Comparison of ENCODE assay signal across 28 cellular contexts in the genomic region with DNA sequence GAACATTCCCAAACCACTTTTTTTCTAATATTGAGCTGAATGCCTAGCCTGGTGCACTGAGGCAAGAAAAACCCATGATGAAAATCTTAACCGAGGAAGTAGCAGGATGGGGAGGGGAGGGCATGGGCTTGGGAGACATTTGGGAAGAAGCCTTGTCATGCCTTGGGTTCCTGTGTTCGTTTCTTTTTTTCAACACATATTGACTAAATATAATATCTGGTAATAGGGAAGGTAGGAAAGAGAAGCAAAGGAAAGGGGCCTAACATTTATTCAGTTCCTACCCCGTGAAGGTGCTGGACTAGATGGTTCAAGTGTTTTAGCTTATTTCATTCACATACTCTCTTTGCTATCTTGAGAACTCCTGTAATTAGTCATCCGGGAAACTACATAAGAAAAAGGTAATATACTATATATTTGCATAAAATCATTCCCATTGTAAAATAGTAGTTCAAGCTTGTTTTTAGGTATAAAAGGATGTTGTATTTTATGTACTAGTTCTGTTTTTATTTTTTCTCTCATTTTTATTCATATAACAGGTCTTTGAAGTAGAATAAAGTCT.
DNase-seq lines count a peak whose midpoint lies in the region; ATAC-seq, FAIRE-seq and TF ChIP-seq lines count a peak whose summit lies in the region.
"Had no signal": no experiment of that assay in that cellular context is flagged by ENCODE, and none has a peak within 500 bp of the region (broad histone marks: within the 10 kb centered on the region; RNA-seq: fewer than 3 reads in every experiment).

No MANE protein-coding gene starts in this region.

- peak overlapping the region; percentile 27 for H3K9ac ChIP-seq in SK-N-MC (ENCODE audit: insufficient read length)
- no peak overlapping the region for H3K9ac ChIP-seq in SK-N-SH
- H3K9ac ChIP-seq: BLaER1, GM23248 had no signal

- no peaks in the 10 kb centered on the region for H3K27me3 Mint-ChIP-seq in endothelial cell (ENCODE audit: unreplicated experiment)
- H3K27me3 Mint-ChIP-seq: CD4-positive, CD25-positive, alpha-beta regulatory T cell; T-cell had no signal

- H3K9me3 Mint-ChIP-seq in endothelial cell (ENCODE audit: unreplicated experiment): no peaks in the 10 kb centered on the region
- H3K9me3 Mint-ChIP-seq: CD4-positive, CD25-positive, alpha-beta regulatory T cell; H9; T-cell had no signal

- no peak overlapping the region for H3K4me3 Mint-ChIP-seq in endothelial cell (ENCODE audit: unreplicated experiment)
- H3K4me3 Mint-ChIP-seq: CD4-positive, CD25-positive, alpha-beta regulatory T cell; H9; T-cell had no signal

- TF ChIP-seq RAD21 in SK-N-SH (IDR thresholded peaks at IDR 0.05; ENCODE audit: low read length): no peak

- intact Hi-C loops in right lobe of liver (cut with DNase I): loop anchor here in 1 of 2 donors (10.0 kb wide), 1 partner anchor 165 kb away; the partner anchor contains the start of gene ARTN

- POLR2A ChIA-PET in SK-N-SH (lab: Yijun Ruan, JAX): no interaction called here

- ATAC-seq in HG02938 (IDR thresholded peaks at IDR 0.05; ENCODE audit: unreplicated experiment) (no peak), right lobe of liver (no peak)
- ATAC-seq: Right ventricle myocardium inferior, T-cell had no signal

- in situ Hi-C loops in GM13977 (cut with MboI; ENCODE audit: low pct_unique_long_range_greater_than_20kb, low sequenced_read_pairs, unreplicated experiment): loop anchor here (10.0 kb wide), 1 partner anchor 165 kb away; the partner anchor contains the start of gene ARTN

- no peak overlapping the region for H3K4me2 ChIP-seq in SK-N-SH
- H3K4me2 ChIP-seq: BLaER1, PC-9 had no signal

- H3K4me1 ChIP-seq in SK-N-SH (ENCODE audit: control insufficient read depth in 1 of 2, insufficient read depth in 2 of 2, low read depth in 1 of 2, low read length in 1 of 2) (peaks cover 7 to 13% of the 10 kb centered on the region in 2 experiments; a peak in 3 of 4 replicates), right lobe of liver (no peaks in the 10 kb centered on the region)
- H3K4me1 ChIP-seq: SJCRH30 had no signal

- CTCF ChIA-PET in SK-N-SH (lab: Yijun Ruan, JAX): interaction anchor here (0.8 to 14.3 kb wide), 6 partner anchors 11 to 176 kb away, joined by 3 to 533 read pairs (median 4); partner anchors contain the start of gene ARTN

- H3K27me3 ChIP-seq in SK-N-SH (ENCODE audit: insufficient read depth): no peaks in the 10 kb centered on the region
- H3K27me3 ChIP-seq in right lobe of liver: no peaks in the 10 kb centered on the region
- H3K27me3 ChIP-seq: BLaER1, MG63, SJCRH30 had no signal

- WGBS in SK-N-SH (ENCODE audit: low lambda C conversion rate): 93% methylated on average over 4 of the region's 4 CpGs
- whole genome bisulfite sequencing in right lobe of liver (ENCODE audit: insufficient coverage, low coverage, low lambda C conversion rate, missing lambda C conversion rate): 72% methylated on average over 3 of the region's 4 CpGs

- H3K4me1 Mint-ChIP-seq in endothelial cell (ENCODE audit: unreplicated experiment): peaks cover 27% of the 10 kb centered on the region
- H3K4me1 Mint-ChIP-seq: T-cell had no signal

- no peak for TF ChIP-seq EP300 in SK-N-SH (IDR thresholded peaks at IDR 0.05; ENCODE audit: borderline replicate concordance in 1 of 2, low read depth in 1 of 2, low read length in 1 of 2)

- H3K4me3 ChIP-seq in SK-N-MC (peak overlapping the region; percentile 53), SK-N-SH (ENCODE audit: low read depth in 2 of 2, low read length in 1 of 2) (no peak overlapping the region), right lobe of liver (no peak overlapping the region)
- H3K4me3 ChIP-seq: BLaER1, GM23248, MG63, PC-9, SJCRH30 had no signal

- DNase-seq in GM13977 (ENCODE audit: low spot score) (peak; percentile 45), SK-N-MC (ENCODE audit: low read depth, low spot score) (no peak), endothelial cell (ENCODE audit: low spot score) (no peak), SK-N-SH (no peak), right lobe of liver (no peak), retina (no peak)
- DNase-seq: 8988T; CD4-positive, CD25-positive, alpha-beta regulatory T cell; DMS53; GM23248; H9; KG1; MG63; NCI-H1105 treated with DMSO at 0.1 percent for 48 hours; NCI-H146; NCI-H1930; NCI-H2107; NCI-H446; NCI-H526; NCI-H82; NK-92 treated with Interleukin-12 subunit alpha and Interleukin-12 subunit beta, amount 100 ng/mL, for 24 hours; PC-9; SJCRH30; T-cell had no signal

- H4K20me1 ChIP-seq in SK-N-SH (ENCODE audit: insufficient read depth): no peaks in the 10 kb centered on the region
- H4K20me1 ChIP-seq: BLaER1 had no signal

- no peaks in the 10 kb centered on the region for H3K9me2 ChIP-seq in SK-N-SH

- no peaks in the 10 kb centered on the region for H3K36me3 Mint-ChIP-seq in endothelial cell (ENCODE audit: low read depth, unreplicated experiment)

- peaks cover 5% of the 10 kb centered on the region; the same call in 1 of the 2 replicates for H3K36me3 ChIP-seq in SK-N-MC (ENCODE audit: insufficient read depth, low read length)
- peaks cover 0 to 10% of the 10 kb centered on the region in 2 experiments for H3K36me3 ChIP-seq in SK-N-SH (replicated peaks in 1 of 2; ENCODE audit: control insufficient read depth in 1 of 2, insufficient read depth in 2 of 2, low read length in 1 of 2)
- H3K36me3 ChIP-seq in right lobe of liver: no peaks in the 10 kb centered on the region
- H3K36me3 ChIP-seq: MG63, SJCRH30 had no signal

- peaks cover 9% of the 10 kb centered on the region for H3F3A ChIP-seq in SK-N-SH (replicated peaks; ENCODE audit: insufficient read depth)

- peak; percentile 45 for FAIRE-seq in G401.6 (lab: Jason Lieb, UNC)

- H3K27ac ChIP-seq in SK-N-MC: peak overlapping the region; percentile 98
- H3K27ac ChIP-seq in SK-N-SH (ENCODE audit: low read depth in 2 of 2, low read length in 1 of 2): no peak overlapping the region
- H3K27ac ChIP-seq in right lobe of liver: no peak overlapping the region
- H3K27ac ChIP-seq: BLaER1, GM23248, PC-9, SJCRH30 had no signal

- no peak overlapping the region for H2AFZ ChIP-seq in SK-N-SH (ENCODE audit: low read depth)
- H2AFZ ChIP-seq: GM23248, PC-9 had no signal

- TF ChIP-seq POLR2A in right lobe of liver (IDR thresholded peaks at IDR 0.05): no peak

- peak overlapping the region; percentile 26 for H3K27ac Mint-ChIP-seq in endothelial cell (ENCODE audit: unreplicated experiment)
- H3K27ac Mint-ChIP-seq: T-cell had no signal

- TF ChIP-seq CTCF in GM13977 (IDR thresholded peaks at IDR 0.05; ENCODE audit: extremely low read depth, insufficient read depth, missing control alignments) (no peak), endothelial cell (IDR thresholded peaks at IDR 0.05; ENCODE audit: unreplicated experiment) (no peak), SK-N-SH (IDR thresholded peaks at IDR 0.05) (no peak), right lobe of liver (IDR thresholded peaks at IDR 0.05) (no peak)

- H3K9me3 ChIP-seq in SK-N-MC (ENCODE audit: low read depth, low read length) (no peaks in the 10 kb centered on the region), SK-N-SH (no peaks in the 10 kb centered on the region), right lobe of liver (no peaks in the 10 kb centered on the region)
- H3K9me3 ChIP-seq: BLaER1, MG63, SJCRH30 had no signal

- peaks cover 8% of the 10 kb centered on the region; the same call in 1 of the 2 replicates for H3K79me2 ChIP-seq in SK-N-SH (ENCODE audit: insufficient read depth)

TF ChIP-seq in SK-N-SH, 30 proteins besides CTCF, POLR2A, EP300 and RAD21:
- TF ChIP-seq, protein P1, sequence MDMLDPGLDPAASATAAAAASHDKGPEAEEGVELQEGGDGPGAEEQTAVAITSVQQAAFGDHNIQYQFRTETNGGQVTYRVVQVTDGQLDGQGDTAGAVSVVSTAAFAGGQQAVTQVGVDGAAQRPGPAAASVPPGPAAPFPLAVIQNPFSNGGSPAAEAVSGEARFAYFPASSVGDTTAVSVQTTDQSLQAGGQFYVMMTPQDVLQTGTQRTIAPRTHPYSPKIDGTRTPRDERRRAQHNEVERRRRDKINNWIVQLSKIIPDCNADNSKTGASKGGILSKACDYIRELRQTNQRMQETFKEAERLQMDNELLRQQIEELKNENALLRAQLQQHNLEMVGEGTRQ (IDR thresholded peaks at IDR 0.05; ENCODE audit: borderline replicate concordance, low read depth, low read length): no peak
- TF ChIP-seq FOSL2 (IDR thresholded peaks at IDR 0.05; ENCODE audit: borderline replicate concordance, low read depth): no peak
